Comparison of ENCODE assay signal across 1 cellular context in genomic region chr4:77695769-77696168, GRCh38.
TF ChIP-seq lines count a peak whose summit lies in the region.

No MANE protein-coding gene starts in this region.

TF ChIP-seq in SK-N-SH treated with all-trans-retinoic acid at 6 μM for 48 hours, 23 proteins besides CTCF, POLR2A, EP300 and RAD21 (continued from another document):
- TF ChIP-seq PATZ1 (CRISPR knock-in tag; IDR thresholded peaks at IDR 0.05; ENCODE audit: borderline replicate concordance) (no peak), TCF4 (CRISPR knock-in tag; IDR thresholded peaks at IDR 0.05; ENCODE audit: borderline replicate concordance) (no peak)
